13 cellular contexts compared by ENCODE assay signal in genomic region chr10:89074120-89074519, GRCh38.
A peak's percentile ranks its signal among the peaks of the same experiment; 100 is the strongest.
DNase-seq lines count a peak whose midpoint lies in the region; ATAC-seq and TF ChIP-seq lines count a peak whose summit lies in the region.
"Had no signal": no experiment of that assay in that cellular context is flagged by ENCODE, and none has a peak within 500 bp of the region (broad histone marks: within the 10 kb centered on the region; RNA-seq: fewer than 3 reads in every experiment).

No MANE protein-coding gene starts in this region.

- H3K4me3 ChIP-seq in Loucy (ENCODE audit: low read length, poor library complexity, severe bottlenecking) (no peak overlapping the region), lower leg skin (ENCODE audit: low read depth, poor library complexity, severe bottlenecking) (no peak overlapping the region), tibial artery (no peak overlapping the region)
- no peak overlapping the region for H3K4me3 ChIP-seq in CD8-positive, alpha-beta T cell (ENCODE audit: low read depth, low read length)
- H3K4me3 ChIP-seq: mucosa of descending colon had no signal

- no peaks in the 10 kb centered on the region for H3K79me2 ChIP-seq in Loucy (ENCODE audit: insufficient read depth, low read length)

- no peaks in the 10 kb centered on the region for H3K9me3 Mint-ChIP-seq in effector memory CD8-positive, alpha-beta T cell
- H3K9me3 Mint-ChIP-seq in CD8-positive, alpha-beta T cell: no peaks in the 10 kb centered on the region

- no peak overlapping the region for H3K4me3 Mint-ChIP-seq in effector memory CD8-positive, alpha-beta T cell
- no peak overlapping the region for H3K4me3 Mint-ChIP-seq in CD8-positive, alpha-beta T cell

- DNase-seq in dermis microvascular lymphatic vessel endothelial cell (ENCODE audit: low read depth in 2 of 2) (peak; percentile 86 to 92), lower leg skin (ENCODE audit: low spot score in 2 of 2) (peak; percentile 75 to 93), tibial artery (peak; percentile 79 to 82), NAMALWA (ENCODE audit: low spot score) (no peak)
- no peak for DNase-seq in effector memory CD8-positive, alpha-beta T cell
- DNase-seq in CD8-positive, alpha-beta T cell: no peak
- no peak for DNase-seq in activated T-cell treated with anti-CD3 and anti-CD28 coated beads, Interleukin-2, amount 50 U/mL, for 1 hour
- DNase-seq: activated CD8-positive, alpha-beta memory T cell treated with anti-CD3 and anti-CD28 coated beads for 24 hours; GOT3; mucosa of descending colon; stimulated activated CD4-positive, alpha-beta T cell treated with anti-CD3 and anti-CD28 coated beads, Interleukin-2, amount 100 ng/mL, for 24 hours had no signal

- H3K36me3 ChIP-seq in Loucy (ENCODE audit: insufficient read depth, low read length) (no peaks in the 10 kb centered on the region), tibial artery (no peaks in the 10 kb centered on the region)
- H3K36me3 ChIP-seq in CD8-positive, alpha-beta T cell (ENCODE audit: insufficient read depth, low read length): no peaks in the 10 kb centered on the region

- no peak for TF ChIP-seq CTCF in Loucy (conservative IDR thresholded peaks at IDR 0.05; ENCODE audit: low read length)
- no peak for TF ChIP-seq CTCF in lower leg skin (IDR thresholded peaks at IDR 0.05)
- TF ChIP-seq CTCF in tibial artery (IDR thresholded peaks at IDR 0.05): no peak
- no peak for TF ChIP-seq CTCF in CD8-positive, alpha-beta T cell (IDR thresholded peaks at IDR 0.05)

- no peak overlapping the region for H3K9ac ChIP-seq in Loucy (ENCODE audit: low read depth, low read length, poor library complexity, severe bottlenecking)

- no peak overlapping the region for H3K27ac Mint-ChIP-seq in effector memory CD8-positive, alpha-beta T cell
- H3K27ac Mint-ChIP-seq in CD8-positive, alpha-beta T cell: no peak overlapping the region

- POLR2A ChIA-PET in CD8-positive, alpha-beta T cell (lab: Charles Lee): no interaction called here

- no peak for TF ChIP-seq POLR2A in lower leg skin (IDR thresholded peaks at IDR 0.05)

- no peaks in the 10 kb centered on the region for H3F3A ChIP-seq in Loucy (ENCODE audit: low read depth)

- ATAC-seq in effector memory CD8-positive, alpha-beta T cell (replicated peaks): no peak
- ATAC-seq in CD8-positive, alpha-beta T cell: no peak
- ATAC-seq: esophagus mucosa, mucosa of descending colon had no signal

- H3K4me1 Mint-ChIP-seq in effector memory CD8-positive, alpha-beta T cell (ENCODE audit: low read depth in 2 of 2): no peaks in the 10 kb centered on the region
- no peaks in the 10 kb centered on the region for H3K4me1 Mint-ChIP-seq in CD8-positive, alpha-beta T cell (ENCODE audit: low read depth)

- H3K9me2 ChIP-seq in Loucy (replicated peaks; ENCODE audit: low read depth, low read length): no peaks in the 10 kb centered on the region

- H3K4me2 ChIP-seq in Loucy (ENCODE audit: low read depth, low read length, poor library complexity, severe bottlenecking): no peak overlapping the region

- no peak overlapping the region for H3K27ac ChIP-seq in tibial artery
- H3K27ac ChIP-seq in CD8-positive, alpha-beta T cell (ENCODE audit: low read depth, low read length): no peak overlapping the region

- CTCF ChIA-PET in CD8-positive, alpha-beta T cell (lab: Charles Lee): interaction anchor here (1.4 kb wide), 1 partner anchor 44 kb away, joined by 5 read pairs; no protein-coding TSS in a partner anchor

- H3K27me3 Mint-ChIP-seq in effector memory CD8-positive, alpha-beta T cell: peaks cover 0 to 6% of the 10 kb centered on the region in 2 donors
- H3K27me3 Mint-ChIP-seq in CD8-positive, alpha-beta T cell (ENCODE audit: low read depth): peaks cover 4% of the 10 kb centered on the region

- H3K27me3 ChIP-seq in Loucy (ENCODE audit: insufficient read depth, low read length, poor library complexity, severe bottlenecking) (no peaks in the 10 kb centered on the region), tibial artery (no peaks in the 10 kb centered on the region)
- H3K27me3 ChIP-seq in CD8-positive, alpha-beta T cell (ENCODE audit: insufficient read depth, low read length): no peaks in the 10 kb centered on the region

- no peaks in the 10 kb centered on the region for H3K36me3 Mint-ChIP-seq in effector memory CD8-positive, alpha-beta T cell (ENCODE audit: insufficient read depth)
- H3K36me3 Mint-ChIP-seq in CD8-positive, alpha-beta T cell: no peaks in the 10 kb centered on the region

- 0 out of 2 replicates have a peak overlapping the region, but pooled peaks have one; percentile 35 for H2AFZ ChIP-seq in Loucy (ENCODE audit: low read length)

- H3K4me1 ChIP-seq in Loucy (ENCODE audit: insufficient read depth, low read length, poor library complexity, severe bottlenecking) (no peaks in the 10 kb centered on the region), tibial artery (peaks cover 0 to 28% (median 7%) of the 10 kb centered on the region in 4 donors)
- no peaks in the 10 kb centered on the region for H3K4me1 ChIP-seq in CD8-positive, alpha-beta T cell (ENCODE audit: insufficient read depth, low read length)

- no peaks in the 10 kb centered on the region for H4K20me1 ChIP-seq in Loucy (ENCODE audit: insufficient read depth, low read length, poor library complexity, severe bottlenecking)

- WGBS in lower leg skin, 2 donors: 44 to 45% methylated on average over 3 of the region's 3 CpGs

- H3K9me3 ChIP-seq in Loucy (ENCODE audit: insufficient read depth, low read depth, low read length) (no peaks in the 10 kb centered on the region), tibial artery (no peaks in the 10 kb centered on the region)
- no peaks in the 10 kb centered on the region for H3K9me3 ChIP-seq in CD8-positive, alpha-beta T cell (ENCODE audit: low read length)
- H3K9me3 ChIP-seq: mucosa of descending colon had no signal

- intact Hi-C loops in lower leg skin (cut with DNase I; ENCODE audit: low total_unique reads) (no loop called here), tibial artery (cut with DNase I; ENCODE audit: low total_unique reads) (no loop called here)
- intact Hi-C loops in CD8-positive, alpha-beta T cell (cut with DNase I, micrococcal nuclease): no loop called here

Comparison
In these comparisons a context has a peak if more than half of its experiments do, and no peak if none do; other contexts are left out.
1. DNase-seq: peak in dermis microvascular lymphatic vessel endothelial cell (2 of 2), lower leg skin (2 of 2) and tibial artery (2 of 2); none in effector memory CD8-positive, alpha-beta T cell (0 of 3), NAMALWA (single experiment), CD8-positive, alpha-beta T cell (0 of 7) and activated T-cell treated with anti-CD3 and anti-CD28 coated beads, Interleukin-2, amount 50 U/mL, for 1 hour (single experiment).